ENCODE assay signal across 8 cellular contexts in the genomic region with DNA sequence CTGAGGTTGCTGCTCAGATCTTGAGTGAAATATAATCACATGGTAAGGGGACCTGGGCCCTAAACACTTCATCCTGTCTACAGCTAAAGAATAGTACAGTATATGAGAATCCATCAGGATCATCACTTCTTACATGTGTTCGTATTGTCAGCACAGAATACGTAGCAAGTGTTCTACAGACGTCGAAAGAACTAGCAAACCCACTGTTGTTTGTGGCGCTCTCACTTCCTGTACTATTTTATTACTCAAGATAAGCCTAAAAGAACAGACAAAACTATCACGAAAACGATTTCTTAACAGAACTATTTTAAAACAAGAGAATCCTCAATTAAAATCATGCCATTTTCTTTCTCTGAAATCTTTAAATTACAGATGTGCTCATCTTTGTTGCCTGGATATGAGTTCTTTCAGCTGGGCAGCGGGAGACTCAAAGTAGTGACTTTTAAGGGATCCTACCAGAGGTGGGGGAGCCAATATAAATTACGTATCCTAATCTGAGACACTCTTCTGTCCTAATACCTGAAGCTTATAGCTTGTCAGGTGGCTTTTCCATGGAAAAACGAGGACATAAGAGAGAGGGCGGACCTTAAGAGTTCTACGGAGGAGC. TPM values are rescaled to one million over a fixed set of nuclear protein-coding genes. Genes with fewer than 3 reads are reported as not detected.
DNase-seq lines count a peak whose midpoint lies in the region; ATAC-seq and TF ChIP-seq lines count a peak whose summit lies in the region.

No MANE protein-coding gene starts in this region.

- H3K4me3 ChIP-seq in AG04449 (ENCODE audit: low read depth, low read length) = peak overlapping the region; percentile 100
- peak overlapping the region; percentile 86 for H3K4me3 ChIP-seq in GM08714 (ENCODE audit: low read length)
- H3K4me3 ChIP-seq in OCI-LY1 (ENCODE audit: low read depth, low read length, poor library complexity, severe bottlenecking) = peak overlapping the region; percentile 71
- peak overlapping the region; percentile 69 to 87 (median 81) for H3K4me3 ChIP-seq in breast epithelium
- peak overlapping the region; percentile 93 for H3K4me3 ChIP-seq in lower leg skin (ENCODE audit: low read depth, poor library complexity, severe bottlenecking)
- H3K4me3 ChIP-seq in thyroid gland (replicated peaks in 1 of 3) = peak overlapping the region; percentile 77 to 97 (median 87)

- H3K27me3 ChIP-seq in OCI-LY1 (ENCODE audit: insufficient read depth, low read length) (no peaks in the 10 kb centered on the region), breast epithelium (no peaks in the 10 kb centered on the region), thyroid gland (no peaks in the 10 kb centered on the region)

- H3K4me1 ChIP-seq in OCI-LY1 (ENCODE audit: insufficient read depth, low read length, severe bottlenecking) = peaks cover 42% of the 10 kb centered on the region
- peaks cover 8% of the 10 kb centered on the region in 2 donors for H3K4me1 ChIP-seq in breast epithelium
- peaks cover 17 to 26% of the 10 kb centered on the region in 2 donors for H3K4me1 ChIP-seq in thyroid gland

- CTCF ChIA-PET in AG04449 (lab: Yijun Ruan, JAX) = interaction anchor here (0.7 to 12.7 kb wide), 10 partner anchors 55 to 257 kb away, joined by 3 to 228 read pairs (median 5); a partner anchor contains a TSS

- intact Hi-C loops in breast epithelium (cut with DNase I; ENCODE audit: low total_unique reads) (no loop called here), lower leg skin (cut with DNase I; ENCODE audit: low total_unique reads) (loop anchor here (10.0 kb wide), 2 partner anchors 113 to 223 kb away; a partner anchor contains a TSS), thyroid gland (cut with DNase I) (loop anchor here (5.0 kb wide), 1 partner anchor 94 kb away; no protein-coding TSS in a partner anchor)

- peak overlapping the region; percentile 96 for H3K27ac ChIP-seq in OCI-LY1 (ENCODE audit: low read depth, low read length, poor library complexity, severe bottlenecking)
- peak overlapping the region; percentile 94 to 99 for H3K27ac ChIP-seq in breast epithelium
- H3K27ac ChIP-seq in thyroid gland = peak overlapping the region; percentile 92 to 99 (median 98)

- no peaks in the 10 kb centered on the region for H3F3A ChIP-seq in OCI-LY1 (ENCODE audit: insufficient read depth, low read length)

- 0 to 1% methylated on average over 12 of the region's 12 CpGs for WGBS in lower leg skin, 2 donors
- whole genome bisulfite sequencing in thyroid gland, 2 donors = 3 to 4% methylated on average over 12 of the region's 12 CpGs

- H3K9ac ChIP-seq in OCI-LY1 (ENCODE audit: low read length) = peak overlapping the region; percentile 93

- POLR2A ChIA-PET in AG04449 (lab: Yijun Ruan, JAX) = interaction anchor here (0.8 to 1.4 kb wide), 4 partner anchors 11 to 117 kb away, joined by 3 to 8 read pairs (median 6); no protein-coding TSS in a partner anchor

- peak overlapping the region; percentile 68; the same call in 1 of the 2 replicates for H2AFZ ChIP-seq in OCI-LY1 (ENCODE audit: low read length)

- ATAC-seq in HG03565 (IDR thresholded peaks at IDR 0.05; ENCODE audit: unreplicated experiment) = no peak

- peaks cover 35% of the 10 kb centered on the region for H3K79me2 ChIP-seq in OCI-LY1 (ENCODE audit: insufficient read depth, low read length)

- H3K4me2 ChIP-seq in OCI-LY1 (ENCODE audit: low read length) = peak overlapping the region; percentile 83

- no peaks in the 10 kb centered on the region for H3K9me3 ChIP-seq in OCI-LY1 (ENCODE audit: low read length)
- H3K9me3 ChIP-seq in breast epithelium = no peaks in the 10 kb centered on the region
- H3K9me3 ChIP-seq in thyroid gland = no peaks in the 10 kb centered on the region

- H3K36me3 ChIP-seq in OCI-LY1 (ENCODE audit: insufficient read depth, low read length) (no peaks in the 10 kb centered on the region), breast epithelium (no peaks in the 10 kb centered on the region), thyroid gland (peaks cover 4 to 6% of the 10 kb centered on the region in 2 donors)

- no peaks in the 10 kb centered on the region for H3K9me2 ChIP-seq in OCI-LY1 (ENCODE audit: low read depth, low read length)

- no peak for TF ChIP-seq CTCF in AG04449 (IDR thresholded peaks at IDR 0.05; ENCODE audit: insufficient read depth, low read length, missing control alignments)
- TF ChIP-seq CTCF in OCI-LY1 (IDR thresholded peaks at IDR 0.05; ENCODE audit: low read length) = no peak
- TF ChIP-seq CTCF in breast epithelium (IDR thresholded peaks at IDR 0.05) = no peak
- TF ChIP-seq CTCF in lower leg skin (IDR thresholded peaks at IDR 0.05) = no peak
- TF ChIP-seq CTCF in thyroid gland (IDR thresholded peaks at IDR 0.05) = no peak

- DNase-seq in AG04449 (ENCODE audit: low read depth, low spot score) (no peak), breast epithelium (ENCODE audit: low spot score in 2 of 2) (no peak), lower leg skin (ENCODE audit: low spot score in 2 of 2) (no peak), thyroid gland (no peak)
- no peak for DNase-seq in stimulated activated CD4-positive, alpha-beta T cell treated with anti-CD3 and anti-CD28 coated beads, Interleukin-15, amount 100 ng/mL, for 24 hours

- TF ChIP-seq POLR2A in breast epithelium (IDR thresholded peaks at IDR 0.05) = no peak
- TF ChIP-seq POLR2A in lower leg skin (IDR thresholded peaks at IDR 0.05) = no peak
- TF ChIP-seq POLR2A in thyroid gland (IDR thresholded peaks at IDR 0.05) = no peak

- no peaks in the 10 kb centered on the region for H4K20me1 ChIP-seq in OCI-LY1 (ENCODE audit: insufficient read depth, low read length)

RNA-seq across cellular contexts. Expression of a gene that starts 0.7 kb away (rescaled TPM):
- total RNA-seq in breast epithelium (10 to 100 TPM; 20.6 to 36.0 (median 25.9) TPM), lower leg skin (10 to 100 TPM; 13.8 to 25.2 (median 24.4) TPM), thyroid gland (10 to 100 TPM; 27.3 to 46.4 (median 44.9) TPM)

RNA-seq across cellular contexts. Expression of a gene that starts 1.4 kb away (rescaled TPM):
- 100 to 1,000 TPM; 139 to 161 (median 142) TPM for total RNA-seq in breast epithelium
- total RNA-seq in lower leg skin = 100 to 1,000 TPM; 110 to 170 (median 144) TPM
- total RNA-seq in thyroid gland = 100 to 1,000 TPM; 106 to 162 (median 130) TPM

RNA-seq across cellular contexts. Expression of a gene that starts 56.2 kb away (rescaled TPM):
- total RNA-seq in breast epithelium (10 to 100 TPM; 14.7 to 52.2 (median 42.6) TPM), lower leg skin (100 to 1,000 TPM in 1 of 4 donors, 10 to 100 TPM in 3; 46.2 to 105 (median 56.8) TPM), thyroid gland (10 to 100 TPM; 20.2 to 27.7 (median 27.5) TPM)
